Comparison of ENCODE assay signal across 16 cellular contexts in the genomic region with DNA sequence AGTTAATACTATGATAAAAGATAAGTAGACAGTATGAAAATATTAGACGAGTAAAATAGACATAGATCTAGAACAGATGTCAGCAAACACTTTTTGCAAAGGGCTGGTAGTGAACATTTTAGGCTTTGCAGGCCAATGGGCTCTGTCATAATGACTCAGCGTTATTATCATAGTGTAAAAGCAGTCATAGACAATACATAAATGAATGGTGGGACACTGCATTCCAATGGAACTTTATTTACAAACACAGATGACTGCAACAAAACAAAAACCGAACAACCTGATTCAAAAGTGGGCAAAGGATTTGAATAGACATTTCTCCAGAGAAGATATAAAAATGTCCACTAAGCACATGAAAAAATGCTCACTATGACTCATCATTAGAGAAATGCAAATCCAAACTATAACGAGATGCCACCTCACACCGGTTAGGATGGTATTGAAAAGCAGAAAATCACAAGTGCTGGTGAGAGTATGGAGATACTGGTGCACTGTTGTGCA. TPM values are rescaled to one million over a fixed set of nuclear protein-coding genes. Genes with fewer than 3 reads are reported as not detected.
A peak's percentile ranks its signal among the peaks of the same experiment; 100 is the strongest.
DNase-seq lines count a peak whose midpoint lies in the region; ATAC-seq and TF ChIP-seq lines count a peak whose summit lies in the region.
"Had no signal": no experiment of that assay in that cellular context is flagged by ENCODE, and none has a peak within 500 bp of the region (broad histone marks: within the 10 kb centered on the region; RNA-seq: fewer than 3 reads in every experiment).

No MANE protein-coding gene starts in this region.

- intact Hi-C loops in PC-3 (cut with micrococcal nuclease) (no loop called here), Caco-2 (cut with micrococcal nuclease; ENCODE audit: unreplicated experiment) (loop anchor here (2.0 kb wide), 1 partner anchor 21 kb away; a partner anchor contains a TSS)

- H3K9ac ChIP-seq in PC-3 (ENCODE audit: low read length): no peak overlapping the region; the same call in 1 of the 2 replicates

- peak overlapping the region; percentile 44; the same call in 1 of the 2 replicates for H2AFZ ChIP-seq in PC-3 (ENCODE audit: low read length)

- peak overlapping the region; percentile 38 for H3K27ac ChIP-seq in PC-3 (ENCODE audit: low read length)
- H3K27ac ChIP-seq: C4-2B had no signal

- no peaks in the 10 kb centered on the region for H3K27me3 ChIP-seq in PC-3 (ENCODE audit: low read length)
- H3K27me3 ChIP-seq in Caco-2 (replicated peaks; ENCODE audit: control insufficient read depth, insufficient read depth, low read length): no peaks in the 10 kb centered on the region

- DNase-seq in AG10803 (ENCODE audit: low read depth): peak; percentile 62
- peak; percentile 56 for DNase-seq in PC-3
- peak; percentile 68 for DNase-seq in fibroblast of gingiva (ENCODE audit: low read depth)
- no peak for DNase-seq in Caco-2
- DNase-seq in activated effector memory CD4-positive, alpha-beta T cell treated with Interleukin-2 at 50 U/mL for 16 hours: no peak
- DNase-seq in activated T-cell treated with anti-CD3 and anti-CD28 coated beads, Interleukin-2, amount 50 U/mL, for 4 hours: no peak
- DNase-seq: activated CD4-positive, alpha-beta T cell treated with anti-CD3 and anti-CD28 coated beads for 4 hours; H7; islet precursor cell; NCI-H2029; SHP77 had no signal

- CTCF ChIA-PET in PC-3 (lab: Charles Lee): no interaction called here
- CTCF ChIA-PET in Caco-2 (lab: Charles Lee): no interaction called here

- TF ChIP-seq CTCF in AG10803 (conservative IDR thresholded peaks at IDR 0.05; ENCODE audit: low read length) (no peak), PC-3 (conservative IDR thresholded peaks at IDR 0.05; ENCODE audit: low read depth, low read length) (no peak), Caco-2 (IDR thresholded peaks at IDR 0.05; ENCODE audit: insufficient read depth in 1 of 2, low read depth in 1 of 2, low read length in 1 of 2, severe bottlenecking in 1 of 2, unreplicated experiment in 1 of 2) (no peak)

- H4K20me1 ChIP-seq in PC-3 (ENCODE audit: low read length): no peaks in the 10 kb centered on the region

- no peaks in the 10 kb centered on the region for H3F3A ChIP-seq in PC-3 (ENCODE audit: low read length, unreplicated experiment)

- H3K79me2 ChIP-seq in PC-3 (ENCODE audit: low read length): no peaks in the 10 kb centered on the region

- H3K27ac Mint-ChIP-seq in Caco-2 (ENCODE audit: unreplicated experiment): no peak overlapping the region
- H3K27ac Mint-ChIP-seq: activated naive CD8-positive, alpha-beta T cell had no signal

- H3K27me3 Mint-ChIP-seq in Caco-2 (ENCODE audit: insufficient read depth, unreplicated experiment): no peaks in the 10 kb centered on the region
- H3K27me3 Mint-ChIP-seq in activated T-cell treated with anti-CD3 and anti-CD28 coated beads, Interleukin-2, amount 50 U/mL, for 4 hours (ENCODE audit: low read depth): peaks cover 8% of the 10 kb centered on the region

- no peaks in the 10 kb centered on the region for H3K36me3 Mint-ChIP-seq in Caco-2 (ENCODE audit: insufficient read depth, unreplicated experiment)
- H3K36me3 Mint-ChIP-seq in activated T-cell treated with anti-CD3 and anti-CD28 coated beads, Interleukin-2, amount 50 U/mL, for 4 hours (ENCODE audit: insufficient read depth): no peaks in the 10 kb centered on the region
- H3K36me3 Mint-ChIP-seq: activated naive CD8-positive, alpha-beta T cell had no signal

- H3K36me3 ChIP-seq in PC-3 (ENCODE audit: low read depth, low read length): no peaks in the 10 kb centered on the region
- no peaks in the 10 kb centered on the region for H3K36me3 ChIP-seq in Caco-2 (ENCODE audit: control insufficient read depth, insufficient read depth, low read length)

- H3K4me1 Mint-ChIP-seq in Caco-2 (ENCODE audit: low read depth, unreplicated experiment): peaks cover 7% of the 10 kb centered on the region
- no peaks in the 10 kb centered on the region for H3K4me1 Mint-ChIP-seq in activated T-cell treated with anti-CD3 and anti-CD28 coated beads, Interleukin-2, amount 50 U/mL, for 4 hours (ENCODE audit: low read depth)

- peak; percentile 59 for ATAC-seq in GM18907 (IDR thresholded peaks at IDR 0.05; ENCODE audit: unreplicated experiment)
- ATAC-seq in PC-3: peak; percentile 48; the same call in 1 of the 2 replicates
- no peak for ATAC-seq in HG03571 (IDR thresholded peaks at IDR 0.05; ENCODE audit: unreplicated experiment)
- no peak for ATAC-seq in activated T-cell treated with anti-CD3 and anti-CD28 coated beads, Interleukin-2, amount 50 U/mL, for 4 hours

- H3K4me3 ChIP-seq in AG10803 (ENCODE audit: low read length) (no peak overlapping the region), PC-3 (ENCODE audit: low read length) (no peak overlapping the region), Caco-2 (ENCODE audit: low read depth, low read length) (no peak overlapping the region)

- BruUV-seq in PC-3 (replicated peaks; lab: Mats Ljungman, UMichigan) (no TSS peak), Caco-2 (replicated peaks; lab: Mats Ljungman, UMichigan) (no TSS peak)

- no peaks in the 10 kb centered on the region; the same call in 1 of the 2 replicates for H3K9me2 ChIP-seq in PC-3 (replicated peaks; ENCODE audit: low read length)

- POLR2A ChIA-PET in PC-3 (lab: Charles Lee; ENCODE audit: unreplicated experiment): no interaction called here
- POLR2A ChIA-PET in Caco-2 (lab: Charles Lee): no interaction called here

- H3K4me1 ChIP-seq in PC-3 (ENCODE audit: insufficient read depth, low read length): peaks cover 9% of the 10 kb centered on the region
- H3K4me1 ChIP-seq in Caco-2: peaks cover 9% of the 10 kb centered on the region

- H3K4me2 ChIP-seq in PC-3 (ENCODE audit: low read length): no peak overlapping the region

- no peak overlapping the region for H3K4me3 Mint-ChIP-seq in Caco-2 (ENCODE audit: unreplicated experiment)
- H3K4me3 Mint-ChIP-seq in activated T-cell treated with anti-CD3 and anti-CD28 coated beads, Interleukin-2, amount 50 U/mL, for 4 hours: no peak overlapping the region
- H3K4me3 Mint-ChIP-seq: activated naive CD8-positive, alpha-beta T cell had no signal

- H3K9me3 ChIP-seq in PC-3 (ENCODE audit: low read length): no peaks in the 10 kb centered on the region
- no peaks in the 10 kb centered on the region for H3K9me3 ChIP-seq in Caco-2

- no peaks in the 10 kb centered on the region for H3K9me3 Mint-ChIP-seq in Caco-2 (ENCODE audit: unreplicated experiment)
- H3K9me3 Mint-ChIP-seq in activated T-cell treated with anti-CD3 and anti-CD28 coated beads, Interleukin-2, amount 50 U/mL, for 4 hours: no peaks in the 10 kb centered on the region

RNA-seq across cellular contexts. Expression of a gene that starts 7.3 kb away (rescaled TPM):
- total RNA-seq in PC-3 (2014; rRNA removed) (not detected in 2 replicates), Caco-2 (2022) (6.0 and 9.1 TPM in 2 replicates)
- total RNA-seq in activated T-cell treated with anti-CD3 and anti-CD28 coated beads, Interleukin-2, amount 50 U/mL, for 4 hours: under 1 TPM in 1 of 3 donors, not detected in 2; 0.05 TPM
- total RNA-seq: H7 had no signal

RNA-seq across cellular contexts. Expression of a gene that starts 21.5 kb away (rescaled TPM):
- total RNA-seq in PC-3 (2014; rRNA removed) (76.6 and 80.9 TPM in 2 replicates), Caco-2 (2022) (8.9 and 10.6 TPM in 2 replicates)
- total RNA-seq in activated T-cell treated with anti-CD3 and anti-CD28 coated beads, Interleukin-2, amount 50 U/mL, for 4 hours: 10 to 100 TPM; 11.5 to 21.6 (median 11.7) TPM

RNA-seq across cellular contexts. Expression of a gene that starts 31.8 kb away (rescaled TPM):
- total RNA-seq in PC-3 (2014; rRNA removed): not detected in 2 replicates
- not detected in 2 replicates for total RNA-seq in Caco-2 (2022)
- total RNA-seq in activated T-cell treated with anti-CD3 and anti-CD28 coated beads, Interleukin-2, amount 50 U/mL, for 4 hours: 10 to 100 TPM in 2 of 3 donors, not detected in 1; 30.4 to 60.0 TPM
- total RNA-seq: H7 had no signal

RNA-seq across cellular contexts. Expression of a gene that starts 44.3 kb away (rescaled TPM):
- total RNA-seq in PC-3 (2014; rRNA removed): not detected in 2 replicates
- total RNA-seq in Caco-2 (2022): 15.3 and 18.5 TPM in 2 replicates
- not detected for total RNA-seq in activated T-cell treated with anti-CD3 and anti-CD28 coated beads, Interleukin-2, amount 50 U/mL, for 4 hours
- total RNA-seq: H7, subcutaneous adipose tissue had no signal

RNA-seq across cellular contexts. Expression of a gene that starts 51.5 kb away (rescaled TPM):
- total RNA-seq in PC-3 (2014; rRNA removed) (29.0 and 38.6 TPM in 2 replicates), Caco-2 (2022) (0.84 and 1.7 TPM in 2 replicates)
- total RNA-seq in activated T-cell treated with anti-CD3 and anti-CD28 coated beads, Interleukin-2, amount 50 U/mL, for 4 hours: 1 to 10 TPM; 4.0 to 5.3 (median 4.4) TPM

Comparison
In these comparisons a context has a peak if more than half of its experiments do, and no peak if none do; other contexts are left out.
1. DNase-seq: peak in AG10803 (single experiment), PC-3 (single experiment) and fibroblast of gingiva (single experiment); none in Caco-2 (0 of 2), activated effector memory CD4-positive, alpha-beta T cell treated with Interleukin-2 at 50 U/mL for 16 hours (single experiment) and activated T-cell treated with anti-CD3 and anti-CD28 coated beads, Interleukin-2, amount 50 U/mL, for 4 hours (single experiment).
2. ATAC-seq: peak in GM18907 (single experiment) and PC-3 (single experiment); none in HG03571 (single experiment) and activated T-cell treated with anti-CD3 and anti-CD28 coated beads, Interleukin-2, amount 50 U/mL, for 4 hours (0 of 2).